ENCODE assay signal across 9 cellular contexts in genomic region chr18:50662177-50662576, GRCh38.
DNase-seq lines count a peak whose midpoint lies in the region; ATAC-seq and TF ChIP-seq lines count a peak whose summit lies in the region.
"Had no signal": no experiment of that assay in that cellular context is flagged by ENCODE, and none has a peak within 500 bp of the region (broad histone marks: within the 10 kb centered on the region; RNA-seq: fewer than 3 reads in every experiment).

No MANE protein-coding gene starts in this region.

- H4K20me1 ChIP-seq in OCI-LY1 (ENCODE audit: insufficient read depth, low read length), result no peaks in the 10 kb centered on the region

- no peak overlapping the region for H2AFZ ChIP-seq in OCI-LY1 (ENCODE audit: low read length)

- ATAC-seq in right cardiac atrium (no peak), gastrocnemius medialis (no peak)
- ATAC-seq: T-cell had no signal

- intact Hi-C loops in right cardiac atrium (cut with DNase I), result loop anchor here in 1 of 4 donors (10.0 kb wide), 1 partner anchor 123 kb away; no protein-coding TSS in a partner anchor
- intact Hi-C loops in ascending aorta (cut with DNase I), result no loop called here
- intact Hi-C loops in gastrocnemius medialis (cut with DNase I; ENCODE audit: low total_unique reads), result loop anchor here (10.0 kb wide), 1 partner anchor 123 kb away; no protein-coding TSS in a partner anchor

- CTCF ChIA-PET in CD8-positive, alpha-beta memory T cell (lab: Charles Lee), result no interaction called here

- no peak for DNase-seq in right atrium auricular region (ENCODE audit: low spot score)
- DNase-seq in right cardiac atrium, result no peak
- no peak for DNase-seq in fibroblast of villous mesenchyme (ENCODE audit: low read depth)
- DNase-seq in ascending aorta (ENCODE audit: low spot score in 2 of 2), result no peak
- DNase-seq in gastrocnemius medialis, result no peak
- DNase-seq in NCI-H510A (lab: John Stamatoyannopoulos, UW), result no peak
- no peak for DNase-seq in CD8-positive, alpha-beta memory T cell
- DNase-seq: T-cell had no signal

- TF ChIP-seq CTCF in right atrium auricular region (IDR thresholded peaks at IDR 0.05) (peak in 1 of 2 donors; percentile 26), OCI-LY1 (IDR thresholded peaks at IDR 0.05; ENCODE audit: low read length) (peak; percentile 85), fibroblast of villous mesenchyme (IDR thresholded peaks at IDR 0.05; ENCODE audit: insufficient read depth, low read depth, low read length) (peak; percentile 26), ascending aorta (IDR thresholded peaks at IDR 0.05) (no peak), gastrocnemius medialis (IDR thresholded peaks at IDR 0.05 in 4 of 5, conservative IDR thresholded peaks at IDR 0.05 in 1 of 5) (peak in 1 of 5 experiments; percentile 36)

- peaks cover 3 to 5% of the 10 kb centered on the region in 2 donors for H3K9me3 ChIP-seq in right atrium auricular region
- no peaks in the 10 kb centered on the region for H3K9me3 ChIP-seq in right cardiac atrium (ENCODE audit: control insufficient read depth, low read length)
- H3K9me3 ChIP-seq in OCI-LY1 (ENCODE audit: low read length), result no peaks in the 10 kb centered on the region
- peaks cover 0 to 4% of the 10 kb centered on the region in 2 donors for H3K9me3 ChIP-seq in ascending aorta
- peaks cover 0 to 4% (median 0%) of the 10 kb centered on the region in 3 donors for H3K9me3 ChIP-seq in gastrocnemius medialis
- H3K9me3 ChIP-seq in CD8-positive, alpha-beta memory T cell (ENCODE audit: low read length), result no peaks in the 10 kb centered on the region

- H3K79me2 ChIP-seq in OCI-LY1 (ENCODE audit: insufficient read depth, low read length), result no peaks in the 10 kb centered on the region

- H3K4me3 Mint-ChIP-seq in CD8-positive, alpha-beta memory T cell, result no peak overlapping the region
- H3K4me3 Mint-ChIP-seq: T-cell had no signal

- in situ Hi-C loops in gastrocnemius medialis (cut with MboI; ENCODE audit: low sequenced_read_pairs in 4 of 4), result no loop called here

- H3K27me3 Mint-ChIP-seq in CD8-positive, alpha-beta memory T cell, result peaks cover 0 to 3% of the 10 kb centered on the region in 2 donors

- H3K27ac ChIP-seq in right atrium auricular region (peak overlapping the region; percentile 16 to 69), right cardiac atrium (ENCODE audit: low read length) (no peak overlapping the region), OCI-LY1 (ENCODE audit: low read depth, low read length, poor library complexity, severe bottlenecking) (no peak overlapping the region), ascending aorta (no peak overlapping the region), gastrocnemius medialis (no peak overlapping the region)
- no peak overlapping the region for H3K27ac ChIP-seq in CD8-positive, alpha-beta memory T cell (ENCODE audit: low read depth, low read length)

- no peaks in the 10 kb centered on the region for H3K4me1 Mint-ChIP-seq in CD8-positive, alpha-beta memory T cell
- H3K4me1 Mint-ChIP-seq: T-cell had no signal

- H3K4me1 ChIP-seq in right atrium auricular region (peaks cover 0 to 30% of the 10 kb centered on the region in 2 donors), right cardiac atrium (ENCODE audit: control insufficient read depth, insufficient read depth, low read length) (peaks cover 10% of the 10 kb centered on the region), OCI-LY1 (ENCODE audit: insufficient read depth, low read length, severe bottlenecking) (no peaks in the 10 kb centered on the region), ascending aorta (peaks cover 0 to 3% of the 10 kb centered on the region in 2 donors), gastrocnemius medialis (peaks cover 33 to 50% of the 10 kb centered on the region in 2 donors)
- H3K4me1 ChIP-seq in CD8-positive, alpha-beta memory T cell (ENCODE audit: insufficient read depth, low read length), result no peaks in the 10 kb centered on the region

- H3K9me2 ChIP-seq in OCI-LY1 (ENCODE audit: low read depth, low read length), result no peaks in the 10 kb centered on the region

- H3K27me3 ChIP-seq in right atrium auricular region (no peaks in the 10 kb centered on the region), right cardiac atrium (ENCODE audit: control insufficient read depth, insufficient read depth) (no peaks in the 10 kb centered on the region), OCI-LY1 (ENCODE audit: insufficient read depth, low read length) (no peaks in the 10 kb centered on the region), ascending aorta (no peaks in the 10 kb centered on the region), gastrocnemius medialis (no peaks in the 10 kb centered on the region)
- no peaks in the 10 kb centered on the region for H3K27me3 ChIP-seq in CD8-positive, alpha-beta memory T cell (ENCODE audit: insufficient read depth, low read length, poor library complexity, severe bottlenecking)

- TF ChIP-seq POLR2A in gastrocnemius medialis (IDR thresholded peaks at IDR 0.05), result no peak

- no peak overlapping the region for H3K4me2 ChIP-seq in OCI-LY1 (ENCODE audit: low read length)

- H3F3A ChIP-seq in OCI-LY1 (ENCODE audit: insufficient read depth, low read length), result no peaks in the 10 kb centered on the region

- WGBS in right cardiac atrium, result 70% methylated on average over 3 of the region's 3 CpGs

- POLR2A ChIA-PET in CD8-positive, alpha-beta memory T cell (lab: Charles Lee), result no interaction called here

- peaks cover 0 to 4% (median 0%) of the 10 kb centered on the region in 5 donors for H3K9me3 Mint-ChIP-seq in CD8-positive, alpha-beta memory T cell

- H3K27ac Mint-ChIP-seq in CD8-positive, alpha-beta memory T cell, result no peak overlapping the region
- H3K27ac Mint-ChIP-seq: T-cell had no signal

- H3K36me3 ChIP-seq in right atrium auricular region (no peaks in the 10 kb centered on the region), OCI-LY1 (ENCODE audit: insufficient read depth, low read length) (no peaks in the 10 kb centered on the region), ascending aorta (no peaks in the 10 kb centered on the region), gastrocnemius medialis (no peaks in the 10 kb centered on the region)
- no peaks in the 10 kb centered on the region for H3K36me3 ChIP-seq in CD8-positive, alpha-beta memory T cell (ENCODE audit: insufficient read depth, low read length)

- H3K36me3 Mint-ChIP-seq in CD8-positive, alpha-beta memory T cell, result no peaks in the 10 kb centered on the region
- H3K36me3 Mint-ChIP-seq: T-cell had no signal

- H3K4me3 ChIP-seq in right atrium auricular region, result no peak overlapping the region
- H3K4me3 ChIP-seq in right cardiac atrium (ENCODE audit: low read length), result no peak overlapping the region
- H3K4me3 ChIP-seq in OCI-LY1 (ENCODE audit: low read depth, low read length, poor library complexity, severe bottlenecking), result no peak overlapping the region
- no peak overlapping the region for H3K4me3 ChIP-seq in fibroblast of villous mesenchyme (ENCODE audit: low read depth, low read length)
- no peak overlapping the region for H3K4me3 ChIP-seq in ascending aorta
- no peak overlapping the region for H3K4me3 ChIP-seq in gastrocnemius medialis
- H3K4me3 ChIP-seq in CD8-positive, alpha-beta memory T cell (ENCODE audit: low read length), result no peak overlapping the region

- H3K9ac ChIP-seq in OCI-LY1 (ENCODE audit: low read length), result no peak overlapping the region

Comparison
In these comparisons a context has a peak if more than half of its experiments do, and no peak if none do; other contexts are left out.
1. H3K27ac ChIP-seq: peak in right atrium auricular region (2 of 2); none in right cardiac atrium (single experiment), OCI-LY1 (single experiment), ascending aorta (0 of 2), gastrocnemius medialis (0 of 4) and CD8-positive, alpha-beta memory T cell (single experiment).
2. CTCF ChIP-seq: peak in OCI-LY1 (single experiment) and fibroblast of villous mesenchyme (single experiment); none in ascending aorta (0 of 3).